9 cellular contexts compared by ENCODE assay signal in the genomic region with DNA sequence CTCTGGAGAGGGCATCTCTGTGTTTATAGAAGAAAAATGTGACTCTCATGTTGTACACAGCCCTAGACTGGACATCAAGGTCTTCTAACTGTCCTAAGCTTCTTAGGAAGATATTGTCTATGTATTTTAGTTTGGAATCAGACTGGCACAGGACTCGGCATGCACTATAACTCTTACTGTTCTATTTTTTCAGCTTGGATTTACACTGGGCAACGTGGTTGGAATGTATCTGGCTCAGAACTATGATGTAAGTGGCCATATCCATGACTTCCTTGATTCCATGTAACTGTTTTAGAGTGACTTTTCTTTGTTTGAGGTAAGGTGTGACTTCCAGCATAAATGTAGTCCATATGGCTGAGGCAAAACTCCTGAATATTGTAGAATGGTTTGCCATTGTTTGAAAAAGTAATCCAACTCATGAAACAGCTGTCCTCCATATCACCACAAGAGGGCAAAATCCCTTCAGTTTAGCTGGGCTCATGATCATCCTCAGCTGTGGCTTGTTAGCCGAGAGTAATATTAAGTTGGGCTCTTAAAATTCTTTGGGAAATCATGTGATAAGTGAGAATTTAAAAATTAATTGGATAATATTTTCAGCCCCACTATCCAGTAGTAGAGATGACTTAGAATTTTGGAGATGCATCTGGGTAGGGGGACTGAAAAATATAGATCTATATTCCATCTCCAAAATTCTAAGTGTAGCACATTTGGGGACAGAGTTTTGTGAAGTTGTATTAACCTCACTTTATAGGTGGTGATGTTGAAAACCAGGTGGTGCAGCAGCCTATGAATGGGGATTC. TPM values are rescaled to one million over a fixed set of nuclear protein-coding genes. Genes with fewer than 3 reads are reported as not detected.
DNase-seq lines count a peak whose midpoint lies in the region; ATAC-seq, FAIRE-seq and TF ChIP-seq lines count a peak whose summit lies in the region.
"Had no signal": no experiment of that assay in that cellular context is flagged by ENCODE, and none has a peak within 500 bp of the region (broad histone marks: within the 10 kb centered on the region; RNA-seq: fewer than 3 reads in every experiment).

No MANE protein-coding gene starts in this region.

- no peaks in the 10 kb centered on the region for H3K27me3 Mint-ChIP-seq in CD4-positive, CD25-positive, alpha-beta regulatory T cell
- H3K27me3 Mint-ChIP-seq: memory B cell had no signal

- H4K20me1 ChIP-seq in HepG2 (ENCODE audit: insufficient read depth, low read length), result no peaks in the 10 kb centered on the region; the same call in 1 of the 2 replicates

- H2AFZ ChIP-seq in HepG2 (ENCODE audit: low read length), result no peak overlapping the region

- H3K4me1 ChIP-seq in CD4-positive, CD25-positive, alpha-beta regulatory T cell (ENCODE audit: control insufficient read depth, insufficient read depth, low read length, poor library complexity, severe bottlenecking), result no peaks in the 10 kb centered on the region
- H3K4me1 ChIP-seq in HepG2 (ENCODE audit: insufficient read depth, low read length) (no peaks in the 10 kb centered on the region), uterus (no peaks in the 10 kb centered on the region)

- FAIRE-seq in bronchial epithelial cell (lab: Jason Lieb, UNC), result no peak
- FAIRE-seq in HepG2 (lab: Jason Lieb, UNC), result peak; percentile 81

- H3K4me2 ChIP-seq in HepG2 (ENCODE audit: low read depth, low read length), result no peak overlapping the region

- H3K4me1 Mint-ChIP-seq in CD4-positive, CD25-positive, alpha-beta regulatory T cell, result peaks cover 16 to 34% (median 31%) of the 10 kb centered on the region in 4 donors

- intact Hi-C loops in HepG2 (cut with micrococcal nuclease; ENCODE audit: unreplicated experiment) (loop anchor here (2.0 to 5.0 kb wide), 2 partner anchors 305 to 336 kb away; a partner anchor contains a TSS), uterus (cut with DNase I; ENCODE audit: low total_unique reads) (no loop called here)

- no peak for TF ChIP-seq POLR2A in HepG2 (IDR thresholded peaks at IDR 0.05; ENCODE audit: insufficient read depth in 1 of 2, low read depth in 2 of 2, low read length in 2 of 2)
- no peak for TF ChIP-seq POLR2A in uterus (IDR thresholded peaks at IDR 0.05)

- peak overlapping the region in 1 of 3 donors; percentile 16 for H3K27ac Mint-ChIP-seq in CD4-positive, CD25-positive, alpha-beta regulatory T cell
- H3K27ac Mint-ChIP-seq: memory B cell had no signal

- H3K27ac ChIP-seq in CD4-positive, CD25-positive, alpha-beta regulatory T cell (ENCODE audit: insufficient read depth, low read length, poor library complexity, severe bottlenecking), result no peak overlapping the region
- H3K27ac ChIP-seq in HepG2 (ENCODE audit: extremely low read length, insufficient read depth, low read length) (no peak overlapping the region), uterus (no peak overlapping the region)

- peak in 1 of 2 donors; percentile 39 for ATAC-seq in CD4-positive, CD25-positive, alpha-beta regulatory T cell (ENCODE audit: low read depth in 2 of 2)
- peak; percentile 85 for ATAC-seq in GM18907 (IDR thresholded peaks at IDR 0.05; ENCODE audit: unreplicated experiment)
- peak; percentile 84 for ATAC-seq in HG03432 (IDR thresholded peaks at IDR 0.05; ENCODE audit: unreplicated experiment)
- ATAC-seq in HepG2, result peak; percentile 88

- TF ChIP-seq EP300 in HepG2 (IDR thresholded peaks at IDR 0.05; ENCODE audit: low read depth in 2 of 2, low read length in 2 of 2) (no peak), HepG2 (CRISPR knock-in tag; IDR thresholded peaks at IDR 0.05; ENCODE audit: borderline replicate concordance) (no peak)

- H3K36me3 Mint-ChIP-seq in CD4-positive, CD25-positive, alpha-beta regulatory T cell, result peaks cover 49% of the 10 kb centered on the region

- POLR2A ChIA-PET in HepG2 (lab: Yijun Ruan, JAX), result no interaction called here

- in situ Hi-C loops in HepG2 (cut with HindIII; ENCODE audit: extremely low pct_ligation_motif_present, low pct_unique_long_range_greater_than_20kb), result loop anchor here (10.0 kb wide), 1 partner anchor 332 kb away; no protein-coding TSS in a partner anchor

- CTCF ChIA-PET in HepG2 (lab: Yijun Ruan, JAX; ENCODE audit: low intra/inter-chr PET ratio, low total read pairs), result no interaction called here

- H3K36me3 ChIP-seq in CD4-positive, CD25-positive, alpha-beta regulatory T cell (ENCODE audit: control insufficient read depth, insufficient read depth, low read length), result peaks cover 29% of the 10 kb centered on the region
- H3K36me3 ChIP-seq in bronchial epithelial cell (ENCODE audit: control insufficient read depth, insufficient read depth, low read length), result no peaks in the 10 kb centered on the region
- H3K36me3 ChIP-seq in HepG2 (replicated peaks in 1 of 2; ENCODE audit: control insufficient read depth in 1 of 2, insufficient read depth in 2 of 2, low read length in 2 of 2), result peaks cover 1 to 26% of the 10 kb centered on the region in 2 experiments; a peak in 4 of 5 replicates
- H3K36me3 ChIP-seq in uterus, result no peaks in the 10 kb centered on the region

- TF ChIP-seq CTCF in bronchial epithelial cell (IDR thresholded peaks at IDR 0.05; ENCODE audit: insufficient read depth, low read length, severe bottlenecking), result peak; percentile 76
- TF ChIP-seq CTCF in HepG2 (CRISPR knock-in tag; IDR thresholded peaks at IDR 0.05), result peak; percentile 71
- peak; percentile 65 to 79 (median 72) for TF ChIP-seq CTCF in uterus (IDR thresholded peaks at IDR 0.05)

- 88% methylated on average over 3 of the region's 3 CpGs for WGBS in HepG2 (ENCODE audit: low lambda C conversion rate)

- H3K79me2 ChIP-seq in HepG2 (ENCODE audit: insufficient read depth, low read length), result peaks cover 25% of the 10 kb centered on the region

- H3K9me3 ChIP-seq in CD4-positive, CD25-positive, alpha-beta regulatory T cell (ENCODE audit: control insufficient read depth in 2 of 2, low read length in 2 of 2), result no peaks in the 10 kb centered on the region
- no peaks in the 10 kb centered on the region for H3K9me3 ChIP-seq in HepG2 (ENCODE audit: low read length)
- H3K9me3 ChIP-seq in uterus, result no peaks in the 10 kb centered on the region

- TF ChIP-seq RAD21 in HepG2 (CRISPR knock-in tag; IDR thresholded peaks at IDR 0.05), result peak; percentile 33; the same call in 1 of the 2 replicates

- peak in 2 of 3 donors; percentile 13 to 47 for DNase-seq in CD4-positive, CD25-positive, alpha-beta regulatory T cell
- DNase-seq in NCI-H774 (lab: John Stamatoyannopoulos, UW), result peak; percentile 32
- peak; percentile 73 for DNase-seq in bronchial epithelial cell (ENCODE audit: low read depth)
- peak; percentile 48 for DNase-seq in HepG2 (ENCODE audit: low spot score)
- peak in 1 of 2 donors; percentile 33 for DNase-seq in uterus
- no peak for DNase-seq in NOMO-1 (lab: John Stamatoyannopoulos, UW; ENCODE audit: unreplicated experiment in 2 of 2)

- H3K9ac ChIP-seq in HepG2 (ENCODE audit: insufficient read depth, low read depth, low read length), result no peak overlapping the region

- H3K4me3 ChIP-seq in CD4-positive, CD25-positive, alpha-beta regulatory T cell (ENCODE audit: low read depth, low read length), result no peak overlapping the region
- H3K4me3 ChIP-seq in bronchial epithelial cell (ENCODE audit: low read depth, low read length), result no peak overlapping the region
- no peak overlapping the region for H3K4me3 ChIP-seq in HepG2 (replicated peaks in 1 of 3; ENCODE audit: insufficient read depth in 1 of 3, low read depth in 2 of 3, low read length in 3 of 3)
- H3K4me3 ChIP-seq in uterus, result no peak overlapping the region

- no TSS peak for BruUV-seq in HepG2 (replicated peaks; lab: Mats Ljungman, UMichigan)

- no peaks in the 10 kb centered on the region for H3K27me3 ChIP-seq in CD4-positive, CD25-positive, alpha-beta regulatory T cell (ENCODE audit: control insufficient read depth, insufficient read depth, low read length)
- H3K27me3 ChIP-seq in bronchial epithelial cell (ENCODE audit: control insufficient read depth, insufficient read depth, low read length) (no peaks in the 10 kb centered on the region), HepG2 (ENCODE audit: control insufficient read depth in 1 of 2, insufficient read depth in 2 of 2, low read length in 2 of 2) (no peaks in the 10 kb centered on the region), uterus (no peaks in the 10 kb centered on the region)

- no peaks in the 10 kb centered on the region for H3K9me3 Mint-ChIP-seq in CD4-positive, CD25-positive, alpha-beta regulatory T cell
- H3K9me3 Mint-ChIP-seq: memory B cell had no signal

- H3K4me3 Mint-ChIP-seq in CD4-positive, CD25-positive, alpha-beta regulatory T cell, result no peak overlapping the region
- H3K4me3 Mint-ChIP-seq: memory B cell had no signal

RNA-seq across cellular contexts. Expression of a gene that starts 10.4 kb away (rescaled TPM):
- 18.2 TPM for total RNA-seq in CD4-positive, CD25-positive, alpha-beta regulatory T cell
- 10 to 100 TPM; 44.3 to 61.4 (median 55.1) TPM for polyA plus RNA-seq in CD4-positive, CD25-positive, alpha-beta regulatory T cell
- total RNA-seq in bronchial epithelial cell (7.4 and 11.5 TPM in 2 replicates), HepG2 (2016; rRNA removed; fragmentation: Illumina TruSeq; extraction: Trizol) (7.2 and 10.2 TPM in 2 replicates), uterus (10 to 100 TPM in 3 of 4 donors, 1 to 10 TPM in 1; 4.4 to 28.5 (median 23.1) TPM)
- total RNA-seq in HepG2 (2016; cell fraction: cytosol; rRNA removed; fragmentation: Illumina TruSeq; extraction: Trizol; ENCODE audit: low read depth), result 12.9 and 15.4 TPM in 2 replicates
- 7.8 and 10.2 TPM in 2 replicates for total RNA-seq in HepG2 (2016; cell fraction: insoluble cytoplasmic fraction; rRNA removed; fragmentation: Illumina TruSeq; extraction: Trizol)
- total RNA-seq in HepG2 (2016; cell fraction: membrane; rRNA removed; fragmentation: Illumina TruSeq; extraction: Trizol), result 19.2 and 21.3 TPM in 2 replicates
- 6.7 and 7.1 TPM in 2 replicates for total RNA-seq in HepG2 (2016; cell fraction: nucleus; rRNA removed; fragmentation: Illumina TruSeq; extraction: Trizol)
- polyA plus RNA-seq in HepG2 (2011; rRNA removed), result 12.2 and 16.2 TPM in 2 replicates
- 7.0 and 11.5 TPM in 2 replicates for polyA plus RNA-seq in HepG2 (2011; cell fraction: cytosol; rRNA removed)
- polyA plus RNA-seq in HepG2 (2011; cell fraction: nucleus; rRNA removed), result 3.8 and 4.6 TPM in 2 replicates
- polyA plus RNA-seq in HepG2 (2012), result 19.8 and 24.4 TPM in 2 replicates
- 57.9 and 83.3 TPM in 2 replicates for polyA plus RNA-seq in HepG2 (2016; cell fraction: cytosol; fragmentation: Illumina TruSeq; extraction: Trizol; ENCODE audit: low read depth)
- polyA plus RNA-seq in HepG2 (2016; cell fraction: insoluble cytoplasmic fraction; fragmentation: Illumina TruSeq; extraction: Trizol; ENCODE audit: low read depth), result 38.6 and 40.4 TPM in 2 replicates
- 59.2 and 70.9 TPM in 2 replicates for polyA plus RNA-seq in HepG2 (2016; cell fraction: membrane; fragmentation: Illumina TruSeq; extraction: Trizol; ENCODE audit: low read depth)
- polyA plus RNA-seq in HepG2 (2016; cell fraction: nucleus; fragmentation: Illumina TruSeq; extraction: Trizol; ENCODE audit: insufficient read depth, low read depth), result 21.0 and 21.1 TPM in 2 replicates
- 6.0 and 10.3 TPM in 2 replicates for polyA minus RNA-seq in HepG2 (2011; rRNA and poly(A)+ RNA removed; ENCODE audit: low replicate concordance)
- polyA minus RNA-seq in HepG2 (2011; cell fraction: cytosol; rRNA and poly(A)+ RNA removed), result 9.6 and 10.9 TPM in 2 replicates
- polyA minus RNA-seq in HepG2 (2011; cell fraction: nucleus; rRNA and poly(A)+ RNA removed), result 13.0 and 15.4 TPM in 2 replicates

RNA-seq across cellular contexts. Expression of a gene that starts 55.2 kb away (rescaled TPM):
- total RNA-seq in CD4-positive, CD25-positive, alpha-beta regulatory T cell, result not detected
- polyA plus RNA-seq in CD4-positive, CD25-positive, alpha-beta regulatory T cell, result under 1 TPM in 3 of 4 donors, not detected in 1; 0.02 to 0.24 (median 0.03) TPM
- under 0.01 and 0.26 TPM in 2 replicates for total RNA-seq in bronchial epithelial cell
- not detected in 2 replicates for total RNA-seq in HepG2 (2016; rRNA removed; fragmentation: Illumina TruSeq; extraction: Trizol)
- not detected in 2 replicates for total RNA-seq in HepG2 (2016; cell fraction: cytosol; rRNA removed; fragmentation: Illumina TruSeq; extraction: Trizol; ENCODE audit: low read depth)
- total RNA-seq in HepG2 (2016; cell fraction: insoluble cytoplasmic fraction; rRNA removed; fragmentation: Illumina TruSeq; extraction: Trizol), result not detected in 2 replicates
- total RNA-seq in HepG2 (2016; cell fraction: membrane; rRNA removed; fragmentation: Illumina TruSeq; extraction: Trizol), result not detected in 2 replicates
- total RNA-seq in HepG2 (2016; cell fraction: nucleus; rRNA removed; fragmentation: Illumina TruSeq; extraction: Trizol), result not detected in 2 replicates
- polyA plus RNA-seq in HepG2 (2011; rRNA removed), result 0.04 and 0.08 TPM in 2 replicates
- polyA plus RNA-seq in HepG2 (2011; cell fraction: cytosol; rRNA removed), result 0.04 and 0.05 TPM in 2 replicates
- 0.13 TPM in 1 of 2 replicates, not detected in the other for polyA plus RNA-seq in HepG2 (2011; cell fraction: nucleus; rRNA removed)
- polyA plus RNA-seq in HepG2 (2012), result 0.24 and 0.27 TPM in 2 replicates
- polyA plus RNA-seq in HepG2 (2016; cell fraction: cytosol; fragmentation: Illumina TruSeq; extraction: Trizol; ENCODE audit: low read depth), result not detected in 2 replicates
- polyA plus RNA-seq in HepG2 (2016; cell fraction: insoluble cytoplasmic fraction; fragmentation: Illumina TruSeq; extraction: Trizol; ENCODE audit: low read depth), result not detected in 2 replicates
- polyA plus RNA-seq in HepG2 (2016; cell fraction: membrane; fragmentation: Illumina TruSeq; extraction: Trizol; ENCODE audit: low read depth), result not detected in 2 replicates
- polyA plus RNA-seq in HepG2 (2016; cell fraction: nucleus; fragmentation: Illumina TruSeq; extraction: Trizol; ENCODE audit: insufficient read depth, low read depth), result not detected in 2 replicates
- not detected in 2 replicates for polyA minus RNA-seq in HepG2 (2011; rRNA and poly(A)+ RNA removed; ENCODE audit: low replicate concordance)
- not detected in 2 replicates for polyA minus RNA-seq in HepG2 (2011; cell fraction: cytosol; rRNA and poly(A)+ RNA removed)
- polyA minus RNA-seq in HepG2 (2011; cell fraction: nucleus; rRNA and poly(A)+ RNA removed), result not detected in 2 replicates
- under 1 TPM in 1 of 4 donors, not detected in 3; 0.26 TPM for total RNA-seq in uterus

Comparison
In these comparisons a context has a peak if more than half of its experiments do, and no peak if none do; other contexts are left out.
1. DNase-seq: peak in CD4-positive, CD25-positive, alpha-beta regulatory T cell (2 of 3), NCI-H774 (single experiment), bronchial epithelial cell (single experiment) and HepG2 (single experiment); none in NOMO-1 (0 of 2).
2. Peak in every context shown above with its lines, with median percentiles within 50 percentile points of each other: CTCF ChIP-seq.